14 cellular contexts compared by ENCODE assay signal in the genomic region with DNA sequence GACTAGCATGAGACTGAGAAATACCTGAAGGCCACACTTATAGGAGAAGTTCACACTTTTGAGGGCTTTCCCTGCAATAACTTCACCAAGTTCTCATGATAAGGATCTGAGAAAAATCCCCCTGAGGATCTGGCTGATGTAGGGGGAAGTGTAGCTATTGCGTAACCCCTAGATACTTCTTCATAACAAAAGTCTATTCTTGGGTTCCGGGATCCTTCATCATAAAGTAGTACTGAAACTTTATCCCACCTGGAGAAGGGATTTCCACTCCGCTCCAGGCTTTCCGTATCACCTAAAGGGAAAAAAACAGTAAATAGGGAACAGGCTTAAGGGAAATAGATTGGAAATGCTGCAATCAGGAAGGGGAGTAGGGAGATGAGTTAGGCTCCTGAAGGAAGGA.
"Had no signal": no experiment of that assay in that cellular context is flagged by ENCODE, and none has a peak within 500 bp of the region (broad histone marks: within the 10 kb centered on the region; RNA-seq: fewer than 3 reads in every experiment).

No MANE protein-coding gene starts in this region.

- H3K27me3 Mint-ChIP-seq: brain had no signal

- H3K36me3 ChIP-seq: colonic mucosa, neutrophil, thoracic aorta had no signal

- DNase-seq: activated CD4-positive, alpha-beta T cell treated with anti-CD3 and anti-CD28 coated beads, Interleukin-2, amount 50 U/mL, for 1 hour; activated naive CD8-positive, alpha-beta T cell treated with anti-CD3 and anti-CD28 coated beads for 36 hours; central memory CD4-positive, alpha-beta T cell; colonic mucosa; naive thymus-derived CD8-positive, alpha-beta T cell; stimulated activated CD4-positive, alpha-beta T cell treated with anti-CD3 and anti-CD28 coated beads, Interleukin-12 subunit alpha, Interleukin-12 subunit beta, amount 100 ng/mL, for 4 hours; stimulated activated CD4-positive, alpha-beta T cell treated with anti-CD3 and anti-CD28 coated beads, Interleukin-2, amount 100 ng/mL, for 24 hours had no signal

- H3K27me3 ChIP-seq: colonic mucosa, neutrophil had no signal

- H3K4me3 ChIP-seq: colonic mucosa, thoracic aorta had no signal

- H3K4me1 Mint-ChIP-seq: activated naive CD8-positive, alpha-beta T cell treated with anti-CD3 and anti-CD28 coated beads for 36 hours; brain; naive thymus-derived CD8-positive, alpha-beta T cell; stimulated activated effector memory CD8-positive, alpha-beta T cell treated with anti-CD3 and anti-CD28 coated beads, Interleukin-12 subunit alpha, Interleukin-12 subunit beta, amount 100 ng/mL, for 72 hours had no signal

- H3K4me1 ChIP-seq: colonic mucosa had no signal

- H3K4me3 Mint-ChIP-seq: activated naive CD8-positive, alpha-beta T cell treated with anti-CD3 and anti-CD28 coated beads for 36 hours; activated T-helper 1 cell treated with anti-CD3 and anti-CD28 coated beads, Interleukin-12 subunit alpha, Interleukin-12 subunit beta, Interleukin-2, Interleukin-4 antibody, amounts not matched to agents 30 ng/mL and 10 ng/mL and 1 ng/mL, durations not matched to agents 14 hours and 24 hours and 36 hours; brain; naive thymus-derived CD8-positive, alpha-beta T cell; stimulated activated effector memory CD8-positive, alpha-beta T cell treated with anti-CD3 and anti-CD28 coated beads, Interleukin-12 subunit alpha, Interleukin-12 subunit beta, amount 100 ng/mL, for 72 hours had no signal

- H3K27ac ChIP-seq: colonic mucosa, neutrophil, thoracic aorta had no signal

- H3K9me3 ChIP-seq: colonic mucosa, neutrophil, thoracic aorta had no signal

- H3K27ac Mint-ChIP-seq: activated naive CD8-positive, alpha-beta T cell treated with anti-CD3 and anti-CD28 coated beads for 36 hours; activated T-helper 1 cell treated with anti-CD3 and anti-CD28 coated beads, Interleukin-12 subunit alpha, Interleukin-12 subunit beta, Interleukin-2, Interleukin-4 antibody, amounts not matched to agents 30 ng/mL and 10 ng/mL and 1 ng/mL, durations not matched to agents 14 hours and 24 hours and 36 hours; brain; naive thymus-derived CD8-positive, alpha-beta T cell; stimulated activated effector memory CD8-positive, alpha-beta T cell treated with anti-CD3 and anti-CD28 coated beads, Interleukin-12 subunit alpha, Interleukin-12 subunit beta, amount 100 ng/mL, for 72 hours had no signal

- H3K36me3 Mint-ChIP-seq: brain; stimulated activated effector memory CD8-positive, alpha-beta T cell treated with anti-CD3 and anti-CD28 coated beads, Interleukin-12 subunit alpha, Interleukin-12 subunit beta, amount 100 ng/mL, for 72 hours had no signal

- ATAC-seq: esophagus mucosa; naive thymus-derived CD8-positive, alpha-beta T cell; stimulated activated effector memory CD8-positive, alpha-beta T cell treated with anti-CD3 and anti-CD28 coated beads, Interleukin-12 subunit alpha, Interleukin-12 subunit beta, amount 100 ng/mL, for 72 hours had no signal

- FAIRE-seq: islet of Langerhans had no signal
